Comparison of ENCODE assay signal across 14 cellular contexts in the genomic region with DNA sequence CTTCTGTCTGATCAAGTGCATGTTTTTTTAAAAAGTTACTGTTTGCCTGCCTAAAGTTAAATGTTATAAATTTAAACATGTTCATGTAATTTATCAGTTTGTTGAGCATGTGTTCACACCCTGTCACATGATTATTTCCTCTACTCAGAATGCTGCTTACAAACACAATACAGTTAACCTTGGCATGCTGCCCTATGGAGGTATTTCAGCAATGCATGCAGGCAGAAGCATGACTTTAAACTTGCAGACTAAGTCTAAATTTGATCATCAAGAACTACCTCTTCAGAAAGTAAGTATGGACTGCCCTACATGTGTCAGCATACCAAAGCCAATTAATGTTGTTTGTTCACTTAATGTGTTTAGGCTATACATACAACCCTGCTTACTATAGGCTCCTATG.
DNase-seq lines count a peak whose midpoint lies in the region; TF ChIP-seq lines count a peak whose summit lies in the region.
"Had no signal": no experiment of that assay in that cellular context is flagged by ENCODE, and none has a peak within 500 bp of the region (broad histone marks: within the 10 kb centered on the region; RNA-seq: fewer than 3 reads in every experiment).

No MANE protein-coding gene starts in this region.

- H3K27ac ChIP-seq in substantia nigra (ENCODE audit: low read depth, low read length, poor library complexity, severe bottlenecking): no peak overlapping the region
- H3K27ac ChIP-seq: Peyer's patch, suprapubic skin had no signal

- H3K4me3 ChIP-seq in epithelial cell of esophagus (ENCODE audit: low read length): no peak overlapping the region
- H3K4me3 ChIP-seq: Peyer's patch, suprapubic skin had no signal

- TF ChIP-seq CTCF in epithelial cell of esophagus (IDR thresholded peaks at IDR 0.05; ENCODE audit: insufficient read depth, low read depth, low read length, missing control alignments): no peak

- peak; percentile 1 for DNase-seq in NCI-H345 (lab: John Stamatoyannopoulos, UW)
- DNase-seq in NCI-H345 treated with DMSO at 0.1 percent for 48 hours (lab: John Stamatoyannopoulos, UW; ENCODE audit: unreplicated experiment): no peak
- DNase-seq in OCI-M1 (lab: John Stamatoyannopoulos, UW): peak; percentile 62
- peak; percentile 92 for DNase-seq in epithelial cell of esophagus (ENCODE audit: low read depth)
- DNase-seq in non-pigmented ciliary epithelial cell (ENCODE audit: low read depth): peak; percentile 65
- no peak for DNase-seq in retina
- DNase-seq in stimulated activated CD4-positive, alpha-beta T cell treated with anti-CD3 and anti-CD28 coated beads, Interleukin-2, amount 100 ng/mL, for 24 hours: no peak
- DNase-seq in substantia nigra (lab: John Stamatoyannopoulos, UW): no peak
- DNase-seq: activated B cell treated with CpG ODN at 0.5 μM for 24 hours, GDM1, NCI-H1694 treated with DMSO at 0.1 percent for 48 hours, nucleus accumbens, Peyer's patch had no signal

Comparison
In these comparisons a context has a peak if more than half of its experiments do, and no peak if none do; other contexts are left out.
1. DNase-seq: peak in NCI-H345 (single experiment), OCI-M1 (single experiment), epithelial cell of esophagus (single experiment) and non-pigmented ciliary epithelial cell (single experiment); none in NCI-H345 treated with DMSO at 0.1 percent for 48 hours (single experiment), retina (single experiment), stimulated activated CD4-positive, alpha-beta T cell treated with anti-CD3 and anti-CD28 coated beads, Interleukin-2, amount 100 ng/mL, for 24 hours (0 of 2) and substantia nigra (0 of 49).